ENCODE assay signal across 1 cellular context in genomic region chr4:29770627-29771026, GRCh38.
TF ChIP-seq lines count a peak whose summit lies in the region.

No MANE protein-coding gene starts in this region.

TF ChIP-seq in WTC11, 78 proteins besides CTCF, POLR2A, EP300 and RAD21 (continued from another document):
- TF ChIP-seq ESRRA (CRISPR knock-in tag; IDR thresholded peaks at IDR 0.05; ENCODE audit: borderline replicate concordance), result no peak
- TF ChIP-seq FOXJ3 (CRISPR knock-in tag; IDR thresholded peaks at IDR 0.05; ENCODE audit: borderline replicate concordance), result no peak
- TF ChIP-seq FOXP4 (CRISPR knock-in tag; IDR thresholded peaks at IDR 0.05), result no peak
- no peak for TF ChIP-seq TEAD4 (CRISPR knock-in tag; IDR thresholded peaks at IDR 0.05)
- TF ChIP-seq ZNF423 (CRISPR knock-in tag; IDR thresholded peaks at IDR 0.05), result no peak
- TF ChIP-seq E2F4 (CRISPR knock-in tag; IDR thresholded peaks at IDR 0.05; ENCODE audit: borderline replicate concordance, low read depth), result no peak
- no peak for TF ChIP-seq PREB (CRISPR knock-in tag; IDR thresholded peaks at IDR 0.05; ENCODE audit: borderline replicate concordance)
- no peak for TF ChIP-seq ZNF396 (CRISPR knock-in tag; IDR thresholded peaks at IDR 0.05; ENCODE audit: borderline replicate concordance)
